Comparison of ENCODE assay signal across 8 cellular contexts in the genomic region with DNA sequence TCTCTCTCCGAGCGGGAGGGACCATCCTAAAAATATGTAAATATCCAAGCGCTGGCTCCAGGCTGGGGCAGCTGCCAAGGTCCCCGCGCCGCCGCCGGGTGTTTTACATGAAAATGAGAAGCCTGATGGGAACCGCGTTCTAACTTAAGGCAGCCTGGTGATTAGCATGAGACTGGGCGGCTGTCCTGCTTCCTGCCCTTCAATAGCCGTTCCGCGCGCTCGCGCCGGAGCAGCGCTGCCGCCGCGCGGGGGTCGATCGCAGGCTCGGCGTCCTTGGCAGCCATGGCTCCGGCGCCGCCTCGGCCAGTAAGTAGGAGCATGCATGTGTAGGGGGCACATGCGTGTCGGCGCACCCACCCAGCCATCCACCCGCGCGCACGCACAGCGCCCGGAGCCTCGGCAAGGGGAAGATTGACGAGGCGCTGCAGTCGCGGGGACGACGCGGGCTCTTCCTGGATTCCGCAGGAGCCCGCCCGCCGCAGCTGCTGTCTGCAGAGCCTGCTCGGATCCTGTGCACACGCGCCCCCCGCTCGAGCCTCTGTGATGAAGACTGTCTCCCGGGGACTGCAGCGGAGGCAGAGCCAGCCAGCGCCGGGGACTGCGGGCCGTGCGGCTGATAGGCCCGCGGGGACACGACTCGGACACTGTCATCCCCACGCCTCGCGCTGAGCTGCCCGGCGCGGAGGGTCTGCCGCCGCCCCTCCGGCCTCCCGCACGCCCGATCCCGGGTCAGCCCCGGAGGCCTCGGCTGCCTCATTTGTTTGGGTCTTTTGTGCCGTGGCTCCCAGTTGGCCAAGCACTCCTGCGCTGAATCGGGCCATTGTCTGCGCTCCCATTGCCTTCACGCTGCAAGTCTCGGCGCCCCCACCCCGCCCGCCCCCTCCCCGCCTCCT. TPM values are rescaled to one million over a fixed set of nuclear protein-coding genes. Genes with fewer than 3 reads are reported as not detected.
DNase-seq lines count a peak whose midpoint lies in the region; ATAC-seq and TF ChIP-seq lines count a peak whose summit lies in the region.

No MANE protein-coding gene starts in this region.

- no peaks in the 10 kb centered on the region for H3K9me3 ChIP-seq in MM.1S (replicated peaks; ENCODE audit: insufficient read depth, low read length)
- H3K9me3 ChIP-seq in right cardiac atrium (ENCODE audit: control insufficient read depth, low read length): no peaks in the 10 kb centered on the region

- peak; percentile 76 for DNase-seq in D341Med (ENCODE audit: low spot score)
- no peak for DNase-seq in MM.1S
- DNase-seq in amniotic stem cell (lab: John Stamatoyannopoulos, UW): peak; percentile 8
- peak; percentile 35 to 80 (median 77) for DNase-seq in right cardiac atrium
- DNase-seq in pons (ENCODE audit: low spot score): peak; percentile 76
- DNase-seq in effector CD8-positive, alpha-beta T cell (lab: John Stamatoyannopoulos, UW): no peak
- DNase-seq in NCI-H1436 treated with DMSO at 0.1 percent for 48 hours (lab: John Stamatoyannopoulos, UW): no peak

- WGBS in right cardiac atrium: under 1% methylated on average over 93 of the region's 93 CpGs

- H3K79me2 ChIP-seq in MM.1S (ENCODE audit: low read length): no peaks in the 10 kb centered on the region

- H3F3A ChIP-seq in MM.1S (ENCODE audit: insufficient read depth, low read length): no peaks in the 10 kb centered on the region

- ATAC-seq in right cardiac atrium: peak; percentile 76 to 79
- no peak for ATAC-seq in HG03457 (IDR thresholded peaks at IDR 0.05; ENCODE audit: unreplicated experiment)

- H3K4me2 ChIP-seq in MM.1S (ENCODE audit: low read depth, low read length): peak overlapping the region; percentile 37; the same call in 1 of the 2 replicates

- intact Hi-C loops in right cardiac atrium (cut with DNase I): no loop called here

- TF ChIP-seq CTCF in MM.1S (IDR thresholded peaks at IDR 0.05; ENCODE audit: low read length): no peak

- no peak overlapping the region for H2AFZ ChIP-seq in MM.1S (ENCODE audit: low read length)

- H3K27ac ChIP-seq in MM.1S (ENCODE audit: low read length) (no peak overlapping the region), right cardiac atrium (ENCODE audit: low read length) (peak overlapping the region; percentile 18)

- no peaks in the 10 kb centered on the region for H3K27me3 ChIP-seq in MM.1S (replicated peaks; ENCODE audit: insufficient read depth, low read length)
- no peaks in the 10 kb centered on the region for H3K27me3 ChIP-seq in right cardiac atrium (ENCODE audit: control insufficient read depth, insufficient read depth)

- H3K36me3 ChIP-seq in MM.1S (replicated peaks; ENCODE audit: insufficient read depth, low read length): no peaks in the 10 kb centered on the region

- no peak overlapping the region for H3K9ac ChIP-seq in MM.1S (ENCODE audit: low read length)

- H3K9me2 ChIP-seq in MM.1S (replicated peaks; ENCODE audit: insufficient read depth, low read length): no peaks in the 10 kb centered on the region

- peak overlapping the region; percentile 22; the same call in 1 of the 2 replicates for H3K4me3 ChIP-seq in MM.1S (ENCODE audit: low read length)
- peak overlapping the region; percentile 69 for H3K4me3 ChIP-seq in right cardiac atrium (ENCODE audit: low read length)

- H3K4me1 ChIP-seq in MM.1S (ENCODE audit: low read length): no peaks in the 10 kb centered on the region
- H3K4me1 ChIP-seq in right cardiac atrium (ENCODE audit: control insufficient read depth, insufficient read depth, low read length): no peaks in the 10 kb centered on the region

- H4K20me1 ChIP-seq in MM.1S (ENCODE audit: insufficient read depth, low read length): no peaks in the 10 kb centered on the region

RNA-seq across cellular contexts. Expression of a gene that starts 0.7 kb away (rescaled TPM):
- total RNA-seq in right cardiac atrium: 10 to 100 TPM; 12.8 to 19.1 (median 17.3) TPM
- 2.5 TPM for polyA plus RNA-seq in right cardiac atrium

Comparison
In these comparisons a context has a peak if more than half of its experiments do, and no peak if none do; other contexts are left out.
1. DNase-seq: peak in D341Med (single experiment), amniotic stem cell (single experiment), right cardiac atrium (3 of 3) and pons (single experiment); none in MM.1S (single experiment), effector CD8-positive, alpha-beta T cell (single experiment) and NCI-H1436 treated with DMSO at 0.1 percent for 48 hours (single experiment).